In the genomic region with DNA sequence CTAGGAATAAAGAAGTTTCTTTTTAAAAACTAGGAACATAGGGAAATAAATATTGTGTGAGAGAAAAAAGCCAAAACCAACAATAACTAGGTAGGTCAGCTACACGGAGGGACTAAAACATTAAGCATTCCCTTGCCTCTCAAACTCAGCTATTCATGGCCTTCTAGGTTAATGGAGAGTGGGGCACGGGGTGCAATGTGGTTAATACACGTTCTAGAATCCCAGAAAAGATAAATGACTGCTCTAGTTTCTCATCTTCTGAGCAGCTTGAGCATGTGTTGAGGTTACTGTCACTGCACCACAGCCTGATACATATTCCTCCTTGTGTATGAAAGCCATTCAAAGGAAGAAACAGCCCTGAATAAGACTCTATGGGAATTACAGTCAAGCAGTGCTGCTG, we compare ENCODE assay signal across 1 cellular context.
TF ChIP-seq lines count a peak whose summit lies in the region.

No MANE protein-coding gene starts in this region.

TF ChIP-seq in GM23338, 12 proteins besides CTCF, POLR2A, EP300 and RAD21:
- TF ChIP-seq, protein P1, sequence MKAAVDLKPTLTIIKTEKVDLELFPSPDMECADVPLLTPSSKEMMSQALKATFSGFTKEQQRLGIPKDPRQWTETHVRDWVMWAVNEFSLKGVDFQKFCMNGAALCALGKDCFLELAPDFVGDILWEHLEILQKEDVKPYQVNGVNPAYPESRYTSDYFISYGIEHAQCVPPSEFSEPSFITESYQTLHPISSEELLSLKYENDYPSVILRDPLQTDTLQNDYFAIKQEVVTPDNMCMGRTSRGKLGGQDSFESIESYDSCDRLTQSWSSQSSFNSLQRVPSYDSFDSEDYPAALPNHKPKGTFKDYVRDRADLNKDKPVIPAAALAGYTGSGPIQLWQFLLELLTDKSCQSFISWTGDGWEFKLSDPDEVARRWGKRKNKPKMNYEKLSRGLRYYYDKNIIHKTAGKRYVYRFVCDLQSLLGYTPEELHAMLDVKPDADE (IDR thresholded peaks at IDR 0.05): no peak
- no peak for TF ChIP-seq EZH2phosphoT487 (IDR thresholded peaks at IDR 0.05; ENCODE audit: unreplicated experiment)
- no peak for TF ChIP-seq NANOG (IDR thresholded peaks at IDR 0.05; ENCODE audit: borderline replicate concordance)
- TF ChIP-seq ZNF114 (CRISPR knock-in tag; IDR thresholded peaks at IDR 0.05): no peak
- no peak for TF ChIP-seq POLR2AphosphoS5 (IDR thresholded peaks at IDR 0.05; ENCODE audit: low read depth)
- no peak for TF ChIP-seq STAT1 (IDR thresholded peaks at IDR 0.05; ENCODE audit: unreplicated experiment)
- TF ChIP-seq, protein P2, sequence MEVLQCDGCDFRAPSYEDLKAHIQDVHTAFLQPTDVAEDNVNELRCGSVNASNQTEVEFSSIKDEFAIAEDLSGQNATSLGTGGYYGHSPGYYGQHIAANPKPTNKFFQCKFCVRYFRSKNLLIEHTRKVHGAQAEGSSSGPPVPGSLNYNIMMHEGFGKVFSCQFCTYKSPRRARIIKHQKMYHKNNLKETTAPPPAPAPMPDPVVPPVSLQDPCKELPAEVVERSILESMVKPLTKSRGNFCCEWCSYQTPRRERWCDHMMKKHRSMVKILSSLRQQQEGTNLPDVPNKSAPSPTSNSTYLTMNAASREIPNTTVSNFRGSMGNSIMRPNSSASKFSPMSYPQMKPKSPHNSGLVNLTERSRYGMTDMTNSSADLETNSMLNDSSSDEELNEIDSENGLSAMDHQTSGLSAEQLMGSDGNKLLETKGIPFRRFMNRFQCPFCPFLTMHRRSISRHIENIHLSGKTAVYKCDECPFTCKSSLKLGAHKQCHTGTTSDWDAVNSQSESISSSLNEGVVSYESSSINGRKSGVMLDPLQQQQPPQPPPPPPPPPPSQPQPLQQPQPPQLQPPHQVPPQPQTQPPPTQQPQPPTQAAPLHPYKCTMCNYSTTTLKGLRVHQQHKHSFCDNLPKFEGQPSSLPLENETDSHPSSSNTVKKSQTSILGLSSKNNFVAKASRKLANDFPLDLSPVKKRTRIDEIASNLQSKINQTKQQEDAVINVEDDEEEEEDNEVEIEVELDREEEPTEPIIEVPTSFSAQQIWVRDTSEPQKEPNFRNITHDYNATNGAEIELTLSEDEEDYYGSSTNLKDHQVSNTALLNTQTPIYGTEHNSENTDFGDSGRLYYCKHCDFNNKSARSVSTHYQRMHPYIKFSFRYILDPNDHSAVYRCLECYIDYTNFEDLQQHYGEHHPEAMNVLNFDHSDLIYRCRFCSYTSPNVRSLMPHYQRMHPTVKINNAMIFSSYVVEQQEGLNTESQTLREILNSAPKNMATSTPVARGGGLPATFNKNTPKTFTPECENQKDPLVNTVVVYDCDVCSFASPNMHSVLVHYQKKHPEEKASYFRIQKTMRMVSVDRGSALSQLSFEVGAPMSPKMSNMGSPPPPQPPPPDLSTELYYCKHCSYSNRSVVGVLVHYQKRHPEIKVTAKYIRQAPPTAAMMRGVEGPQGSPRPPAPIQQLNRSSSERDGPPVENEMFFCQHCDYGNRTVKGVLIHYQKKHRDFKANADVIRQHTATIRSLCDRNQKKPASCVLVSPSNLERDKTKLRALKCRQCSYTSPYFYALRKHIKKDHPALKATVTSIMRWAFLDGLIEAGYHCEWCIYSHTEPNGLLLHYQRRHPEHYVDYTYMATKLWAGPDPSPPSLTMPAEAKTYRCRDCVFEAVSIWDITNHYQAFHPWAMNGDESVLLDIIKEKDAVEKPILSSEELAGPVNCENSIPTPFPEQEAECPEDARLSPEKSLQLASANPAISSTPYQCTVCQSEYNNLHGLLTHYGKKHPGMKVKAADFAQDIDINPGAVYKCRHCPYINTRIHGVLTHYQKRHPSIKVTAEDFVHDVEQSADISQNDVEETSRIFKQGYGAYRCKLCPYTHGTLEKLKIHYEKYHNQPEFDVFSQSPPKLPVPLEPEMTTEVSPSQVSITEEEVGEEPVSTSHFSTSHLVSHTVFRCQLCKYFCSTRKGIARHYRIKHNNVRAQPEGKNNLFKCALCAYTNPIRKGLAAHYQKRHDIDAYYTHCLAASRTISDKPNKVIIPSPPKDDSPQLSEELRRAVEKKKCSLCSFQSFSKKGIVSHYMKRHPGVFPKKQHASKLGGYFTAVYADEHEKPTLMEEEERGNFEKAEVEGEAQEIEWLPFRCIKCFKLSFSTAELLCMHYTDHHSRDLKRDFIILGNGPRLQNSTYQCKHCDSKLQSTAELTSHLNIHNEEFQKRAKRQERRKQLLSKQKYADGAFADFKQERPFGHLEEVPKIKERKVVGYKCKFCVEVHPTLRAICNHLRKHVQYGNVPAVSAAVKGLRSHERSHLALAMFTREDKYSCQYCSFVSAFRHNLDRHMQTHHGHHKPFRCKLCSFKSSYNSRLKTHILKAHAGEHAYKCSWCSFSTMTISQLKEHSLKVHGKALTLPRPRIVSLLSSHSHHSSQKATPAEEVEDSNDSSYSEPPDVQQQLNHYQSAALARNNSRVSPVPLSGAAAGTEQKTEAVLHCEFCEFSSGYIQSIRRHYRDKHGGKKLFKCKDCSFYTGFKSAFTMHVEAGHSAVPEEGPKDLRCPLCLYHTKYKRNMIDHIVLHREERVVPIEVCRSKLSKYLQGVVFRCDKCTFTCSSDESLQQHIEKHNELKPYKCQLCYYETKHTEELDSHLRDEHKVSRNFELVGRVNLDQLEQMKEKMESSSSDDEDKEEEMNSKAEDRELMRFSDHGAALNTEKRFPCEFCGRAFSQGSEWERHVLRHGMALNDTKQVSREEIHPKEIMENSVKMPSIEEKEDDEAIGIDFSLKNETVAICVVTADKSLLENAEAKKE (CRISPR knock-in tag; IDR thresholded peaks at IDR 0.05): no peak
- TF ChIP-seq, protein P3, sequence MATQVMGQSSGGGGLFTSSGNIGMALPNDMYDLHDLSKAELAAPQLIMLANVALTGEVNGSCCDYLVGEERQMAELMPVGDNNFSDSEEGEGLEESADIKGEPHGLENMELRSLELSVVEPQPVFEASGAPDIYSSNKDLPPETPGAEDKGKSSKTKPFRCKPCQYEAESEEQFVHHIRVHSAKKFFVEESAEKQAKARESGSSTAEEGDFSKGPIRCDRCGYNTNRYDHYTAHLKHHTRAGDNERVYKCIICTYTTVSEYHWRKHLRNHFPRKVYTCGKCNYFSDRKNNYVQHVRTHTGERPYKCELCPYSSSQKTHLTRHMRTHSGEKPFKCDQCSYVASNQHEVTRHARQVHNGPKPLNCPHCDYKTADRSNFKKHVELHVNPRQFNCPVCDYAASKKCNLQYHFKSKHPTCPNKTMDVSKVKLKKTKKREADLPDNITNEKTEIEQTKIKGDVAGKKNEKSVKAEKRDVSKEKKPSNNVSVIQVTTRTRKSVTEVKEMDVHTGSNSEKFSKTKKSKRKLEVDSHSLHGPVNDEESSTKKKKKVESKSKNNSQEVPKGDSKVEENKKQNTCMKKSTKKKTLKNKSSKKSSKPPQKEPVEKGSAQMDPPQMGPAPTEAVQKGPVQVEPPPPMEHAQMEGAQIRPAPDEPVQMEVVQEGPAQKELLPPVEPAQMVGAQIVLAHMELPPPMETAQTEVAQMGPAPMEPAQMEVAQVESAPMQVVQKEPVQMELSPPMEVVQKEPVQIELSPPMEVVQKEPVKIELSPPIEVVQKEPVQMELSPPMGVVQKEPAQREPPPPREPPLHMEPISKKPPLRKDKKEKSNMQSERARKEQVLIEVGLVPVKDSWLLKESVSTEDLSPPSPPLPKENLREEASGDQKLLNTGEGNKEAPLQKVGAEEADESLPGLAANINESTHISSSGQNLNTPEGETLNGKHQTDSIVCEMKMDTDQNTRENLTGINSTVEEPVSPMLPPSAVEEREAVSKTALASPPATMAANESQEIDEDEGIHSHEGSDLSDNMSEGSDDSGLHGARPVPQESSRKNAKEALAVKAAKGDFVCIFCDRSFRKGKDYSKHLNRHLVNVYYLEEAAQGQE (IDR thresholded peaks at IDR 0.05; ENCODE audit: unreplicated experiment): no peak
- TF ChIP-seq EZH2 (IDR thresholded peaks at IDR 0.05; ENCODE audit: low read depth, unreplicated experiment): no peak
- TF ChIP-seq JUNB (IDR thresholded peaks at IDR 0.05; ENCODE audit: unreplicated experiment): no peak
- TF ChIP-seq CREB1 (CRISPR knock-in tag; IDR thresholded peaks at IDR 0.05; ENCODE audit: low read depth): no peak
- no peak for TF ChIP-seq ZNF331 (CRISPR knock-in tag; IDR thresholded peaks at IDR 0.05; ENCODE audit: low read depth)
